Comparison of ENCODE assay signal across 26 cellular contexts in the genomic region with DNA sequence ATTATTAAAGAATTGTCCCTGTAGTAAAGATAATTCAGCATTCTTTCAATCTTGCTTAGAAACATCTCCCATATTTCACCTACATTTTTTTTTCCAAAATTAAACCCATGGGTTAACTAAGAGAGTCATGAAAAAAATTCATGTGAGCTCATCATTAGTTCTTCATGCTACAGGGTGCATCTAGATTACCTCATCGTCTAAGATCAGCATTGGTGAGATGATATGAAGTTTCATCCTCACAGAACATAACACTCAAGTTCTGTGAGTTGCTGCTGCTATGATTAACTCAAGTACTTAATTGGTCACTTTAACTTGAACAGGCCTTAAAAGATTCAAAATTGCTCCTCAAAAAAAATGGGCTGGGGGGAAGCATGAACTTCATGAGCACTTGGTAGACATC.
"Had no signal": no experiment of that assay in that cellular context is flagged by ENCODE, and none has a peak within 500 bp of the region (broad histone marks: within the 10 kb centered on the region; RNA-seq: fewer than 3 reads in every experiment).

No MANE protein-coding gene starts in this region.

- FAIRE-seq: keratinocyte, small intestine, urothelium cell line had no signal

- H3K27ac ChIP-seq: epithelial cell of prostate, gastrocnemius medialis, lower lobe of right lung, ovary, psoas muscle, thoracic aorta, tibial nerve, upper lobe of left lung had no signal

- H3K9me3 ChIP-seq: gastrocnemius medialis, lower lobe of right lung, ovary, psoas muscle, thoracic aorta, tibial nerve, upper lobe of left lung had no signal

- DNase-seq: effector CD8-positive, alpha-beta T cell; endodermal cell; foreskin fibroblast; gastrocnemius medialis; head of caudate nucleus; left ventricle myocardium superior; lower lobe of right lung; naive thymus-derived CD8-positive, alpha-beta T cell; nephron progenitor cell; occipital lobe; ovary; posterior cingulate gyrus; psoas muscle; right cardiac atrium; small intestine; stimulated activated CD4-positive, alpha-beta T cell treated with anti-CD3 and anti-CD28 coated beads, Interleukin-15, amount 100 ng/mL, for 24 hours; stimulated activated CD4-positive, alpha-beta T cell treated with anti-CD3 and anti-CD28 coated beads, Interleukin-2, amount 100 ng/mL, for 48 hours; stimulated activated naive B cell treated with anti-CD40 and anti-IgM and Interleukin-4, amounts not matched to agents 10 μg/mL and 1 μg/mL and 100 μg/mL, for 72 hours; upper lobe of left lung had no signal

- H3K27ac Mint-ChIP-seq: dendritic cell treated with granulocyte-macrophage colony-stimulating factor and Interleukin-4, amounts not matched to agents 40 ng/mL and 50 ng/mL, for 4 days; endodermal cell; naive thymus-derived CD8-positive, alpha-beta T cell; nephron progenitor cell; stimulated activated naive B cell treated with anti-CD40 and anti-IgM and Interleukin-4, amounts not matched to agents 10 μg/mL and 1 μg/mL and 100 μg/mL, for 72 hours; stimulated activated naive CD8-positive, alpha-beta T cell treated with anti-CD3 and anti-CD28 coated beads, Interleukin-15, Interleukin-2, amounts not matched to agents 100 ng/mL and 50 ng/mL, for 24 hours had no signal

- H3K27me3 Mint-ChIP-seq: dendritic cell treated with granulocyte-macrophage colony-stimulating factor and Interleukin-4, amounts not matched to agents 40 ng/mL and 50 ng/mL, for 4 days; naive thymus-derived CD8-positive, alpha-beta T cell; stimulated activated naive B cell treated with anti-CD40 and anti-IgM and Interleukin-4, amounts not matched to agents 10 μg/mL and 1 μg/mL and 100 μg/mL, for 72 hours; stimulated activated naive CD8-positive, alpha-beta T cell treated with anti-CD3 and anti-CD28 coated beads, Interleukin-15, Interleukin-2, amounts not matched to agents 100 ng/mL and 50 ng/mL, for 24 hours had no signal

- H3K4me1 ChIP-seq: gastrocnemius medialis, lower lobe of right lung, psoas muscle, tibial nerve, upper lobe of left lung had no signal

- H3K36me3 ChIP-seq: lower lobe of right lung, ovary, thoracic aorta, upper lobe of left lung had no signal

- H3K4me3 ChIP-seq: gastrocnemius medialis, lower lobe of right lung, ovary, psoas muscle, thoracic aorta, tibial nerve, upper lobe of left lung had no signal

- H3K4me3 Mint-ChIP-seq: dendritic cell treated with granulocyte-macrophage colony-stimulating factor and Interleukin-4, amounts not matched to agents 40 ng/mL and 50 ng/mL, for 4 days; endodermal cell; naive thymus-derived CD8-positive, alpha-beta T cell; nephron progenitor cell; stimulated activated naive B cell treated with anti-CD40 and anti-IgM and Interleukin-4, amounts not matched to agents 10 μg/mL and 1 μg/mL and 100 μg/mL, for 72 hours; stimulated activated naive CD8-positive, alpha-beta T cell treated with anti-CD3 and anti-CD28 coated beads, Interleukin-15, Interleukin-2, amounts not matched to agents 100 ng/mL and 50 ng/mL, for 24 hours had no signal

- H3K27me3 ChIP-seq: gastrocnemius medialis, ovary, tibial nerve, upper lobe of left lung had no signal

- H3K9me3 Mint-ChIP-seq: dendritic cell treated with granulocyte-macrophage colony-stimulating factor and Interleukin-4, amounts not matched to agents 40 ng/mL and 50 ng/mL, for 4 days; endodermal cell; nephron progenitor cell; stimulated activated naive B cell treated with anti-CD40 and anti-IgM and Interleukin-4, amounts not matched to agents 10 μg/mL and 1 μg/mL and 100 μg/mL, for 72 hours had no signal

- H3K4me1 Mint-ChIP-seq: endodermal cell; naive thymus-derived CD8-positive, alpha-beta T cell had no signal
